Comparison of ENCODE assay signal across 11 cellular contexts in genomic region chr17:40615989-40616476, GRCh38.
DNase-seq lines count a peak whose midpoint lies in the region; ATAC-seq and TF ChIP-seq lines count a peak whose summit lies in the region.
"Had no signal": no experiment of that assay in that cellular context is flagged by ENCODE, and none has a peak within 500 bp of the region (broad histone marks: within the 10 kb centered on the region; RNA-seq: fewer than 3 reads in every experiment).

No MANE protein-coding gene starts in this region.

- peaks cover 28% of the 10 kb centered on the region for H3K4me1 Mint-ChIP-seq in memory B cell

- peak overlapping the region; percentile 94 for H3K27ac Mint-ChIP-seq in memory B cell

- peak overlapping the region; percentile 15 for H3K4me3 Mint-ChIP-seq in memory B cell

- H3K27ac ChIP-seq in 22Rv1 (no peak overlapping the region), C4-2B (no peak overlapping the region), VCaP (no peak overlapping the region)
- H3K27ac ChIP-seq: heart left ventricle had no signal

- H3K36me3 Mint-ChIP-seq in memory B cell = no peaks in the 10 kb centered on the region

- TF ChIP-seq CTCF in 22Rv1 (IDR thresholded peaks at IDR 0.05) (peak; percentile 50), C4-2B (conservative IDR thresholded peaks at IDR 0.05) (peak; percentile 51), VCaP (conservative IDR thresholded peaks at IDR 0.05) (peak; percentile 59)

- ATAC-seq in memory B cell (ENCODE audit: low read depth) (no peak), HG02571 (IDR thresholded peaks at IDR 0.05; ENCODE audit: unreplicated experiment) (no peak)

- no peaks in the 10 kb centered on the region for H3K9me3 Mint-ChIP-seq in memory B cell

- DNase-seq in memory B cell (ENCODE audit: low spot score in 2 of 2) = no peak
- DNase-seq in stimulated activated CD4-positive, alpha-beta T cell treated with anti-CD3 and anti-CD28 coated beads, Interleukin-2, amount 100 ng/mL, for 48 hours = no peak
- DNase-seq in globus pallidus (ENCODE audit: low spot score) = no peak
- DNase-seq in NCI-H1105 treated with DMSO at 0.1 percent for 48 hours (lab: John Stamatoyannopoulos, UW) = no peak
- DNase-seq: activated naive CD4-positive, alpha-beta T cell treated with Interleukin-2 at 50 U/mL for 16 hours; NCI-H2029 had no signal

- H3K27me3 Mint-ChIP-seq in memory B cell = no peaks in the 10 kb centered on the region
